ENCODE assay signal across 34 cellular contexts in the genomic region with DNA sequence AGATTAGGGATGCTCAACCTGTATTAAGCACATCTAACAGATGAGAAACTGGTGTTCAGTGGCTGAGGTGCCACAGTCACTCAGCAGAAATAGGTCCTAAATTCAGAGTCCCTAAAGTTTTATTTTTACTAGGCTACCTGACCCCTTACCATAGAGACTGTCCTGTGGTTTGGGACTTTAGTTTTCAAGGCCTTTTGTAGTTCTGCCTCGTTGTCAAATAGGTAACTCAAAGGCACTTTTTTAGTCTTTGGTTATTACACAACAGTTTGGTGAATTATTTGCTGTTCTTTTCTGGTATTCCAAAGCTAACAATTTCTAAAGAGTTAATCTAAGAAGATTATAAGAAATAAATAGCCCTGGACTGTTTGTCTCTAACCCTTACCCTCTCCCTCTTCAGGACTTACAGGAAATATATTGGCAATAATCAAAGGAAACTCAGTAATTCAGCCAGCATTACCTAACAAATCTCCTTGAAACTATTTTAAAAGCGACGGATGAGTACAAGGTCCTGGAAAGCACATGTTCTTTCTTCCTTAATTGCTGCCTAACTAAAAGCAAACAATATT. TPM values are rescaled to one million over a fixed set of nuclear protein-coding genes. Genes with fewer than 3 reads are reported as not detected.
"Had no signal": no experiment of that assay in that cellular context is flagged by ENCODE, and none has a peak within 500 bp of the region (broad histone marks: within the 10 kb centered on the region; RNA-seq: fewer than 3 reads in every experiment).

No MANE protein-coding gene starts in this region.

- DNase-seq: activated B cell treated with CpG ODN at 0.5 μM for 24 hours; activated CD4-positive, alpha-beta memory T cell treated with anti-CD3 and anti-CD28 coated beads for 36 hours; activated CD4-positive, alpha-beta T cell treated with anti-CD3 and anti-CD28 coated beads for 4 hours; activated CD4-positive, alpha-beta T cell treated with anti-CD3 and anti-CD28 coated beads, Interleukin-2, amount 10 ng/mL, durations not matched to agents 24 days and 14 days; activated CD4-positive, alpha-beta T cell treated with anti-CD3 and anti-CD28 coated beads, Interleukin-2, amount 50 U/mL, for 1 hour; activated CD4-positive, alpha-beta T cell treated with anti-CD3 and anti-CD28 coated beads, Interleukin-2, amount 50 U/mL, for 4 hours; activated CD4-positive, CD25-positive, alpha-beta regulatory T cell treated with anti-CD3 and anti-CD28 coated beads, Interleukin-2, amount 50 U/mL, for 72 hours; activated CD8-positive, alpha-beta memory T cell treated with anti-CD3 and anti-CD28 coated beads, Interleukin-2, amount 50 U/mL, for 4 hours; activated CD8-positive, alpha-beta T cell treated with anti-CD3 and anti-CD28 coated beads for 36 hours; activated effector memory CD4-positive, alpha-beta T cell treated with Interleukin-2 at 50 U/mL for 16 hours; activated gamma-delta T cell; activated naive CD4-positive, alpha-beta T cell treated with anti-CD3 and anti-CD28 coated beads, Interleukin-2, amount 10 ng/mL, durations not matched to agents 7 days and 5 days; activated naive CD4-positive, alpha-beta T cell treated with Interleukin-2 at 50 U/mL for 16 hours; activated naive CD8-positive, alpha-beta T cell treated with anti-CD3 and anti-CD28 coated beads, Interleukin-2, amount 10 ng/mL, durations not matched to agents 7 days and 5 days; activated naive CD8-positive, alpha-beta T cell treated with anti-CD3 and anti-CD28 coated beads, Interleukin-2, amount 50 U/mL, for 24 hours; activated T-cell treated with anti-CD3 and anti-CD28 coated beads for 4 hours; activated T-cell treated with anti-CD3 and anti-CD28 coated beads, Interleukin-2, amount 50 U/mL, for 24 hours; activated T-cell treated with anti-CD3 and anti-CD28 coated beads, Interleukin-2, amount 50 U/mL, for 48 hours; amygdala; anterior cingulate cortex; body of pancreas; brain microvascular endothelial cell; central memory CD4-positive, alpha-beta T cell; T-helper 1 cell; T-helper 2 cell; T-helper 9 cell had no signal

- H3K4me3 ChIP-seq: ascending aorta, body of pancreas, breast epithelium had no signal

- H3K9me3 ChIP-seq: ascending aorta, body of pancreas, breast epithelium had no signal

- H3K4me1 ChIP-seq: ascending aorta, body of pancreas, breast epithelium had no signal

- H3K27ac ChIP-seq: ascending aorta, body of pancreas, brain microvascular endothelial cell, breast epithelium, VCaP had no signal

- ATAC-seq: activated CD8-positive, alpha-beta T cell treated with anti-CD3 and anti-CD28 coated beads for 36 hours; activated naive CD8-positive, alpha-beta T cell treated with anti-CD3 and anti-CD28 coated beads, Interleukin-2, amount 50 U/mL, for 24 hours; body of pancreas had no signal

- H3K27me3 ChIP-seq: ascending aorta, body of pancreas, brain microvascular endothelial cell had no signal

- H3K36me3 ChIP-seq: ascending aorta, brain microvascular endothelial cell, breast epithelium had no signal

- FAIRE-seq: TTC549 had no signal

RNA-seq across cellular contexts. Expression of gene SERTM2, which starts 12.8 kb away (rescaled TPM):
- total RNA-seq: activated B cell treated with CpG ODN at 0.5 μM for 24 hours; activated CD4-positive, alpha-beta memory T cell treated with anti-CD3 and anti-CD28 coated beads for 36 hours; activated CD4-positive, alpha-beta T cell treated with anti-CD3 and anti-CD28 coated beads, Interleukin-2, amount 10 ng/mL, durations not matched to agents 24 days and 14 days; activated CD8-positive, alpha-beta memory T cell treated with anti-CD3 and anti-CD28 coated beads for 36 hours; activated CD8-positive, alpha-beta T cell treated with anti-CD3 and anti-CD28 coated beads for 36 hours; activated naive CD8-positive, alpha-beta T cell treated with anti-CD3 and anti-CD28 coated beads, Interleukin-2, amount 10 ng/mL, durations not matched to agents 7 days and 5 days; activated T-helper 2 cell treated with anti-CD3 and anti-CD28 coated beads, Interferon-gamma antibody, Interleukin-2, Interleukin-4, amounts not matched to agents 10 μg/mL and 5 μg/mL and 100 μg/mL, durations not matched to agents 14 hours and 24 hours and 36 hours; ascending aorta; body of pancreas; cerebellum had no signal
- polyA plus RNA-seq: adipose tissue had no signal
